In the genomic region with DNA sequence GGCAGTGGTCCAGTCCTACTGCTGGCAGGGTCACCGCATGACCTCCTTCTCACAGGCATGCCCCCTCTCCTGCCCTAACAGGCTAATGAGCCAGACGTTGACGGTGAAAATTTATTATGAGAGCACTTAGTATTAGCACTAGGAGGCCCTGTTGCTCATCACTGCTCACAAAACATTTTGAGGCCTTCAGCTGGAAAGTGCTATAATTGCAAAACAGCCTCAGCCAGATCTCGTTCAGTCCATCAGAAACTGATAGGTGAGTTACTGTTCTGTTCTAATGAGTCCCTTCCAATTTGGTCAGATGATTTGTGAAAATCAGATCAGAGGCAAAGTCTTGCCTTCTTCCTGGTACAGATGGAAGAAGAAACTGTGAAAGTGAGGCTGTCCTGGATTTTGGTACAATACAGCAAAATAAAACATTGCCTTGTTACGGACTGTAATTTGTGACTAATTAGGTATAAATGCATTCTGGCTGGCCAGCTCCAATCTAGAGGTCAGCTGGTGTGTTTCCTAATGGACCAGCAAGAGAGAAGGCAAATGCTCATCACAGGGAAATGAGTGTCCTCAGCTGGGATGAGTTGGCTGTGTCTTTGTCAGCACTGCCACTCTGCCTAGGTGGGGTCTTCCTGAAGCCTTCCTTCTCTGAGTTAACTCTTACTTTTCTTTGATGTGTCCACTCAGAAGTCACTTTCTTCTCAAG, we compare ENCODE assay signal across 23 cellular contexts.
DNase-seq lines count a peak whose midpoint lies in the region; FAIRE-seq and TF ChIP-seq lines count a peak whose summit lies in the region.
"Had no signal": no experiment of that assay in that cellular context is flagged by ENCODE, and none has a peak within 500 bp of the region (broad histone marks: within the 10 kb centered on the region; RNA-seq: fewer than 3 reads in every experiment).

No MANE protein-coding gene starts in this region.

- H3K36me3 Mint-ChIP-seq in HFFc6 (ENCODE audit: low read depth) (no peaks in the 10 kb centered on the region), astrocyte (ENCODE audit: low read depth, unreplicated experiment) (no peaks in the 10 kb centered on the region)
- H3K36me3 Mint-ChIP-seq: activated CD8-positive, alpha-beta memory T cell treated with anti-CD3 and anti-CD28 coated beads, Interleukin-2, amount 10 ng/mL, durations not matched to agents 7 days and 5 days; activated naive CD4-positive, alpha-beta T cell treated with anti-CD3 and anti-CD28 coated beads, Interleukin-2, amount 50 U/mL, for 72 hours; stimulated activated memory B cell treated with anti-CD40 and anti-IgM and Interleukin-4, amounts not matched to agents 10 μg/mL and 1 μg/mL and 100 μg/mL, for 72 hours had no signal

- no peaks in the 10 kb centered on the region for H3K9me3 Mint-ChIP-seq in HFFc6
- H3K9me3 Mint-ChIP-seq in astrocyte (ENCODE audit: unreplicated experiment), result peaks cover 3% of the 10 kb centered on the region
- H3K9me3 Mint-ChIP-seq: activated CD4-positive, alpha-beta T cell treated with anti-CD3 and anti-CD28 coated beads, Interleukin-2, amount 10 ng/mL, durations not matched to agents 24 days and 14 days; activated naive CD4-positive, alpha-beta T cell treated with anti-CD3 and anti-CD28 coated beads, Interleukin-2, amount 50 U/mL, for 72 hours; stimulated activated memory B cell treated with anti-CD40 and anti-IgM and Interleukin-4, amounts not matched to agents 10 μg/mL and 1 μg/mL and 100 μg/mL, for 72 hours had no signal

- H3K9me2 ChIP-seq in PC-9 (ENCODE audit: insufficient read depth), result no peaks in the 10 kb centered on the region

- no peaks in the 10 kb centered on the region for H4K20me1 ChIP-seq in astrocyte (ENCODE audit: insufficient read depth, low read length)
- H4K20me1 ChIP-seq in PC-9 (ENCODE audit: insufficient read depth), result no peaks in the 10 kb centered on the region

- no peaks in the 10 kb centered on the region for H3K27me3 ChIP-seq in astrocyte (ENCODE audit: insufficient read depth, low read length)
- no peaks in the 10 kb centered on the region for H3K27me3 ChIP-seq in PC-9 (ENCODE audit: insufficient read depth, low read depth)
- H3K27me3 ChIP-seq: brain microvascular endothelial cell, gastrocnemius medialis, right atrium auricular region, vagina had no signal

- POLR2A ChIA-PET in PC-9 (lab: Charles Lee; ENCODE audit: unreplicated experiment), result no interaction called here

- H3F3A ChIP-seq in PC-9 (ENCODE audit: insufficient read depth, low read depth), result no peaks in the 10 kb centered on the region

- TF ChIP-seq CTCF in AG10803 (conservative IDR thresholded peaks at IDR 0.05; ENCODE audit: low read length) (no peak), HFFc6 (IDR thresholded peaks at IDR 0.05) (no peak), astrocyte (IDR thresholded peaks at IDR 0.05; ENCODE audit: insufficient read depth, low read depth, low read length) (no peak), GM20000 (IDR thresholded peaks at IDR 0.05; ENCODE audit: extremely low read depth, missing control alignments) (no peak), PC-9 (conservative IDR thresholded peaks at IDR 0.05) (no peak)

- H3K4me1 ChIP-seq in astrocyte (ENCODE audit: insufficient read depth, low read length), result peaks cover 5% of the 10 kb centered on the region
- H3K4me1 ChIP-seq in PC-9 (replicated peaks; ENCODE audit: insufficient read depth), result no peaks in the 10 kb centered on the region
- H3K4me1 ChIP-seq: gastrocnemius medialis, HAP-1, right atrium auricular region, vagina had no signal

- H3K4me1 Mint-ChIP-seq in HFFc6 (ENCODE audit: low read depth) (peaks cover 30% of the 10 kb centered on the region), astrocyte (ENCODE audit: low read depth, unreplicated experiment) (no peaks in the 10 kb centered on the region)
- H3K4me1 Mint-ChIP-seq: activated CD4-positive, alpha-beta T cell treated with anti-CD3 and anti-CD28 coated beads, Interleukin-2, amount 10 ng/mL, durations not matched to agents 24 days and 14 days; activated CD8-positive, alpha-beta memory T cell treated with anti-CD3 and anti-CD28 coated beads, Interleukin-2, amount 10 ng/mL, durations not matched to agents 7 days and 5 days; stimulated activated memory B cell treated with anti-CD40 and anti-IgM and Interleukin-4, amounts not matched to agents 10 μg/mL and 1 μg/mL and 100 μg/mL, for 72 hours had no signal

- H3K27ac Mint-ChIP-seq in HFFc6, result no peak overlapping the region
- no peak overlapping the region for H3K27ac Mint-ChIP-seq in astrocyte (ENCODE audit: unreplicated experiment)
- H3K27ac Mint-ChIP-seq: activated CD4-positive, alpha-beta T cell treated with anti-CD3 and anti-CD28 coated beads, Interleukin-2, amount 10 ng/mL, durations not matched to agents 24 days and 14 days; activated CD8-positive, alpha-beta memory T cell treated with anti-CD3 and anti-CD28 coated beads, Interleukin-2, amount 10 ng/mL, durations not matched to agents 7 days and 5 days; activated naive CD4-positive, alpha-beta T cell treated with anti-CD3 and anti-CD28 coated beads, Interleukin-2, amount 50 U/mL, for 72 hours; stimulated activated memory B cell treated with anti-CD40 and anti-IgM and Interleukin-4, amounts not matched to agents 10 μg/mL and 1 μg/mL and 100 μg/mL, for 72 hours had no signal

- no peak overlapping the region for H3K27ac ChIP-seq in astrocyte (ENCODE audit: low read depth, low read length)
- H3K27ac ChIP-seq in PC-9, result no peak overlapping the region
- H3K27ac ChIP-seq: brain microvascular endothelial cell, C4-2B, gastrocnemius medialis, right atrium auricular region, vagina had no signal

- no peaks in the 10 kb centered on the region for H3K36me3 ChIP-seq in astrocyte (ENCODE audit: insufficient read depth, low read length)
- no peaks in the 10 kb centered on the region for H3K36me3 ChIP-seq in PC-9 (ENCODE audit: low read depth)
- H3K36me3 ChIP-seq: brain microvascular endothelial cell, gastrocnemius medialis, HAP-1, right atrium auricular region, vagina had no signal

- H3K4me3 ChIP-seq in AG10803 (ENCODE audit: low read length) (no peak overlapping the region), astrocyte (ENCODE audit: insufficient read depth, low read depth, low read length) (no peak overlapping the region), PC-9 (no peak overlapping the region)
- H3K4me3 ChIP-seq: gastrocnemius medialis, HAP-1, right atrium auricular region, vagina had no signal

- no TSS peak for BruUV-seq in PC-9 (replicated peaks; lab: Mats Ljungman, UMichigan)

- H3K9me3 ChIP-seq in astrocyte (ENCODE audit: insufficient read depth, low read depth, low read length) (no peaks in the 10 kb centered on the region), PC-9 (ENCODE audit: insufficient read depth, low read depth) (no peaks in the 10 kb centered on the region)
- H3K9me3 ChIP-seq: gastrocnemius medialis, HAP-1, right atrium auricular region, vagina had no signal

- H3K4me2 ChIP-seq in astrocyte (ENCODE audit: low read length) (no peak overlapping the region), PC-9 (no peak overlapping the region)

- no peaks in the 10 kb centered on the region for H3K79me2 ChIP-seq in astrocyte (ENCODE audit: insufficient read depth, low read length)
- H3K79me2 ChIP-seq in PC-9 (ENCODE audit: low read depth), result no peaks in the 10 kb centered on the region

- H3K4me3 Mint-ChIP-seq in HFFc6 (no peak overlapping the region), astrocyte (ENCODE audit: unreplicated experiment) (no peak overlapping the region)
- H3K4me3 Mint-ChIP-seq: activated CD4-positive, alpha-beta T cell treated with anti-CD3 and anti-CD28 coated beads, Interleukin-2, amount 10 ng/mL, durations not matched to agents 24 days and 14 days; activated CD8-positive, alpha-beta memory T cell treated with anti-CD3 and anti-CD28 coated beads, Interleukin-2, amount 10 ng/mL, durations not matched to agents 7 days and 5 days; stimulated activated memory B cell treated with anti-CD40 and anti-IgM and Interleukin-4, amounts not matched to agents 10 μg/mL and 1 μg/mL and 100 μg/mL, for 72 hours had no signal

- DNase-seq in AG10803 (ENCODE audit: low read depth), result peak; percentile 45
- DNase-seq in HFFc6, result peak; percentile 43
- peak; percentile 11 for DNase-seq in astrocyte (ENCODE audit: low read depth)
- DNase-seq in kidney glomerular epithelial cell (lab: John Stamatoyannopoulos, UW), result peak; percentile 26
- no peak for DNase-seq in NCI-H82 (lab: John Stamatoyannopoulos, UW)
- no peak for DNase-seq in GM20000 (ENCODE audit: low spot score)
- no peak for DNase-seq in HK-2 (ENCODE audit: unreplicated experiment)
- no peak for DNase-seq in PC-9
- DNase-seq: activated CD4-positive, alpha-beta T cell treated with anti-CD3 and anti-CD28 coated beads, Interleukin-2, amount 10 ng/mL, durations not matched to agents 24 days and 14 days; activated CD8-positive, alpha-beta memory T cell treated with anti-CD3 and anti-CD28 coated beads, Interleukin-2, amount 10 ng/mL, durations not matched to agents 7 days and 5 days; brain microvascular endothelial cell; dermis blood vessel endothelial cell; gastrocnemius medialis; NCI-H1417; NCI-H2171; NCI-H69; SHP77 treated with DMSO at 0.1 percent for 48 hours had no signal

- FAIRE-seq in astrocyte (lab: Jason Lieb, UNC), result no peak

- no peak overlapping the region for H3K9ac ChIP-seq in astrocyte (ENCODE audit: low read length)

- intact Hi-C loops in PC-9 (cut with micrococcal nuclease; ENCODE audit: unreplicated experiment), result no loop called here

- no peak overlapping the region for H2AFZ ChIP-seq in astrocyte (ENCODE audit: low read depth, low read length)
- no peak overlapping the region for H2AFZ ChIP-seq in PC-9

- H3K27me3 Mint-ChIP-seq in HFFc6 (ENCODE audit: insufficient read depth), result no peaks in the 10 kb centered on the region; the same call in none of the 2 replicates
- H3K27me3 Mint-ChIP-seq in astrocyte (ENCODE audit: low read depth, unreplicated experiment), result peaks cover 6% of the 10 kb centered on the region
- H3K27me3 Mint-ChIP-seq: activated CD8-positive, alpha-beta memory T cell treated with anti-CD3 and anti-CD28 coated beads, Interleukin-2, amount 10 ng/mL, durations not matched to agents 7 days and 5 days; stimulated activated memory B cell treated with anti-CD40 and anti-IgM and Interleukin-4, amounts not matched to agents 10 μg/mL and 1 μg/mL and 100 μg/mL, for 72 hours had no signal

- CTCF ChIA-PET in PC-9 (lab: Charles Lee), result no interaction called here

Comparison
In these comparisons a context has a peak if more than half of its experiments do, and no peak if none do; other contexts are left out.
1. DNase-seq: peak in AG10803 (single experiment), HFFc6 (single experiment), astrocyte (single experiment) and kidney glomerular epithelial cell (single experiment); none in NCI-H82 (single experiment), GM20000 (single experiment), HK-2 (single experiment) and PC-9 (0 of 2).